In genomic region chr2:108388045-108388444, GRCh38 we compare ENCODE assay signal across 25 cellular contexts. TPM values are rescaled to one million over a fixed set of nuclear protein-coding genes. Genes with fewer than 3 reads are reported as not detected.
"Had no signal": no experiment of that assay in that cellular context is flagged by ENCODE, and none has a peak within 500 bp of the region (broad histone marks: within the 10 kb centered on the region; RNA-seq: fewer than 3 reads in every experiment).

No MANE protein-coding gene starts in this region.

- H3K4me3 Mint-ChIP-seq: activated B cell treated with CpG ODN at 0.5 μM for 24 hours; activated CD8-positive, alpha-beta T cell treated with anti-CD3 and anti-CD28 coated beads for 36 hours; activated T-cell treated with anti-CD3 and anti-CD28 coated beads, Interleukin-2, amount 50 U/mL, for 4 hours; activated T-helper 17 cell treated with anti-CD3 and anti-CD28 coated beads, Interleukin-2, amount 50 U/mL, for 72 hours; naive B cell; nephron progenitor cell; stimulated activated naive B cell treated with anti-CD40 and anti-IgM and Interleukin-4, amounts not matched to agents 10 μg/mL and 1 μg/mL and 100 μg/mL, for 72 hours; T-helper 2 cell treated with Interferon-gamma antibody and Interleukin-4, amounts not matched to agents 5 μg/mL and 100 μg/mL, for 36 hours had no signal

- DNase-seq: activated B cell treated with CpG ODN at 0.5 μM for 24 hours; activated CD4-positive, alpha-beta T cell treated with anti-CD3 and anti-CD28 coated beads, Interleukin-2, amount 50 U/mL, for 1 hour; activated CD8-positive, alpha-beta T cell treated with anti-CD3 and anti-CD28 coated beads for 36 hours; activated gamma-delta T cell treated with Interleukin-2 at 50 U/mL for 16 hours; activated naive CD4-positive, alpha-beta T cell treated with anti-CD3 and anti-CD28 coated beads, Interleukin-2, amount 50 U/mL, for 16 hours; activated T-cell treated with anti-CD3 and anti-CD28 coated beads, Interleukin-2, amount 50 U/mL, for 4 hours; amniotic stem cell; brain microvascular endothelial cell; dorsolateral prefrontal cortex; foreskin keratinocyte; left cardiac atrium; left ventricle myocardium superior; naive B cell; nephron progenitor cell; ovary; sigmoid colon; small intestine; stimulated activated naive B cell treated with anti-CD40 and anti-IgM and Interleukin-4, amounts not matched to agents 10 μg/mL and 1 μg/mL and 100 μg/mL, for 72 hours; stomach; thyroid gland; upper lobe of left lung had no signal

- H3K4me1 Mint-ChIP-seq: activated B cell treated with CpG ODN at 0.5 μM for 24 hours had no signal

- H3K27ac Mint-ChIP-seq: activated B cell treated with CpG ODN at 0.5 μM for 24 hours; activated CD8-positive, alpha-beta T cell treated with anti-CD3 and anti-CD28 coated beads for 36 hours; activated T-helper 17 cell treated with anti-CD3 and anti-CD28 coated beads, Interleukin-2, amount 50 U/mL, for 72 hours; naive B cell; nephron progenitor cell; stimulated activated naive B cell treated with anti-CD40 and anti-IgM and Interleukin-4, amounts not matched to agents 10 μg/mL and 1 μg/mL and 100 μg/mL, for 72 hours; T-helper 2 cell treated with Interferon-gamma antibody and Interleukin-4, amounts not matched to agents 5 μg/mL and 100 μg/mL, for 36 hours had no signal

- H3K27me3 Mint-ChIP-seq: naive B cell, progenitor cell of endocrine pancreas had no signal

- H3K36me3 Mint-ChIP-seq: stimulated activated naive B cell treated with anti-CD40 and anti-IgM and Interleukin-4, amounts not matched to agents 10 μg/mL and 1 μg/mL and 100 μg/mL, for 72 hours had no signal

- FAIRE-seq: astrocyte, small intestine had no signal

RNA-seq across cellular contexts. Expression of gene SULT1C4, which starts 10.3 kb away (rescaled TPM):
- total RNA-seq: activated B cell treated with CpG ODN at 0.5 μM for 24 hours; activated CD8-positive, alpha-beta T cell treated with anti-CD3 and anti-CD28 coated beads for 36 hours; activated T-cell treated with anti-CD3 and anti-CD28 coated beads, Interleukin-2, amount 50 U/mL, for 4 hours; activated T-helper 17 cell treated with anti-CD3 and anti-CD28 coated beads, Interleukin-2, amount 50 U/mL, for 72 hours; foreskin keratinocyte had no signal
